Comparison of ENCODE assay signal across 8 cellular contexts in genomic region chr4:25367004-25367621, GRCh38. TPM values are rescaled to one million over a fixed set of nuclear protein-coding genes. Genes with fewer than 3 reads are reported as not detected.
DNase-seq lines count a peak whose midpoint lies in the region; ATAC-seq and TF ChIP-seq lines count a peak whose summit lies in the region.

No MANE protein-coding gene starts in this region.

- no peaks in the 10 kb centered on the region for H3K4me1 Mint-ChIP-seq in nephron

- DNase-seq in NOMO-1 treated with DMSO at 0.1 percent for 48 hours (lab: John Stamatoyannopoulos, UW; ENCODE audit: unreplicated experiment) (peak; percentile 28), NOMO-1 treated with dmso at 0.1 percent for 144 hours (lab: John Stamatoyannopoulos, UW; ENCODE audit: unreplicated experiment) (no peak), NCI-H2081 (lab: John Stamatoyannopoulos, UW) (peak; percentile 21 to 51), colonic mucosa (no peak), lower leg skin (ENCODE audit: low spot score in 2 of 2) (no peak), AG08396 (ENCODE audit: low spot score) (no peak)

- no peak for TF ChIP-seq POLR2A in lower leg skin (IDR thresholded peaks at IDR 0.05)

- WGBS in lower leg skin, 2 donors = 74 to 80% methylated on average over 2 of the region's 2 CpGs

- H3K36me3 ChIP-seq in colonic mucosa = no peaks in the 10 kb centered on the region

- no peaks in the 10 kb centered on the region for H3K27me3 Mint-ChIP-seq in nephron (ENCODE audit: low read depth)

- H3K27ac ChIP-seq in colonic mucosa = no peak overlapping the region

- TF ChIP-seq CTCF in colonic mucosa (IDR thresholded peaks at IDR 0.05) = peak; percentile 44
- TF ChIP-seq CTCF in nephron (IDR thresholded peaks at IDR 0.05; ENCODE audit: unreplicated experiment in 3 of 3) = peak; percentile 63 to 84 (median 76)
- TF ChIP-seq CTCF in lower leg skin (IDR thresholded peaks at IDR 0.05) = no peak

- no peaks in the 10 kb centered on the region for H3K9me3 ChIP-seq in colonic mucosa

- H3K27ac Mint-ChIP-seq in nephron = no peak overlapping the region

- ATAC-seq in GM18870 (IDR thresholded peaks at IDR 0.05; ENCODE audit: unreplicated experiment) = no peak

- no peak overlapping the region for H3K9ac ChIP-seq in colonic mucosa (ENCODE audit: low read depth in 2 of 2, low read length in 2 of 2)

- no peaks in the 10 kb centered on the region for H3K27me3 ChIP-seq in colonic mucosa

- H3K9me3 Mint-ChIP-seq in nephron = no peaks in the 10 kb centered on the region

- peaks cover under 1% of the 10 kb centered on the region for H3K36me3 Mint-ChIP-seq in nephron (ENCODE audit: low read depth)

- H3K4me3 Mint-ChIP-seq in nephron = no peak overlapping the region

- H3K4me1 ChIP-seq in colonic mucosa = no peaks in the 10 kb centered on the region

- H3K4me3 ChIP-seq in colonic mucosa (no peak overlapping the region), lower leg skin (ENCODE audit: low read depth, poor library complexity, severe bottlenecking) (no peak overlapping the region)

- intact Hi-C loops in colonic mucosa (cut with DNase I) = loop anchor here (2.0 to 10.0 kb wide), 2 partner anchors 188 to 392 kb away; no protein-coding TSS in a partner anchor
- intact Hi-C loops in lower leg skin (cut with DNase I; ENCODE audit: low total_unique reads) = no loop called here

RNA-seq across cellular contexts. Expression of gene ANAPC4, which starts 9.9 kb away (rescaled TPM):
- total RNA-seq in colonic mucosa = 10 to 100 TPM; 19.1 to 24.8 TPM
- total RNA-seq in lower leg skin = 10 to 100 TPM; 14.9 to 32.0 (median 19.2) TPM

RNA-seq across cellular contexts. Expression of gene ZCCHC4, which starts 54.5 kb away (rescaled TPM):
- 1 to 10 TPM; 7.4 to 7.9 TPM for total RNA-seq in colonic mucosa
- total RNA-seq in lower leg skin = 10 to 100 TPM in 3 of 4 donors, 1 to 10 TPM in 1; 5.7 to 13.7 (median 10.6) TPM

Comparison
In these comparisons a context has a peak if more than half of its experiments do, and no peak if none do; other contexts are left out.
1. DNase-seq: peak in NOMO-1 treated with DMSO at 0.1 percent for 48 hours (single experiment) and NCI-H2081 (2 of 2); none in NOMO-1 treated with dmso at 0.1 percent for 144 hours (single experiment), colonic mucosa (single experiment), lower leg skin (0 of 2) and AG08396 (single experiment).
2. CTCF ChIP-seq: peak in colonic mucosa (single experiment) and nephron (3 of 3); none in lower leg skin (0 of 3).